8 cellular contexts compared by ENCODE assay signal in the genomic region with DNA sequence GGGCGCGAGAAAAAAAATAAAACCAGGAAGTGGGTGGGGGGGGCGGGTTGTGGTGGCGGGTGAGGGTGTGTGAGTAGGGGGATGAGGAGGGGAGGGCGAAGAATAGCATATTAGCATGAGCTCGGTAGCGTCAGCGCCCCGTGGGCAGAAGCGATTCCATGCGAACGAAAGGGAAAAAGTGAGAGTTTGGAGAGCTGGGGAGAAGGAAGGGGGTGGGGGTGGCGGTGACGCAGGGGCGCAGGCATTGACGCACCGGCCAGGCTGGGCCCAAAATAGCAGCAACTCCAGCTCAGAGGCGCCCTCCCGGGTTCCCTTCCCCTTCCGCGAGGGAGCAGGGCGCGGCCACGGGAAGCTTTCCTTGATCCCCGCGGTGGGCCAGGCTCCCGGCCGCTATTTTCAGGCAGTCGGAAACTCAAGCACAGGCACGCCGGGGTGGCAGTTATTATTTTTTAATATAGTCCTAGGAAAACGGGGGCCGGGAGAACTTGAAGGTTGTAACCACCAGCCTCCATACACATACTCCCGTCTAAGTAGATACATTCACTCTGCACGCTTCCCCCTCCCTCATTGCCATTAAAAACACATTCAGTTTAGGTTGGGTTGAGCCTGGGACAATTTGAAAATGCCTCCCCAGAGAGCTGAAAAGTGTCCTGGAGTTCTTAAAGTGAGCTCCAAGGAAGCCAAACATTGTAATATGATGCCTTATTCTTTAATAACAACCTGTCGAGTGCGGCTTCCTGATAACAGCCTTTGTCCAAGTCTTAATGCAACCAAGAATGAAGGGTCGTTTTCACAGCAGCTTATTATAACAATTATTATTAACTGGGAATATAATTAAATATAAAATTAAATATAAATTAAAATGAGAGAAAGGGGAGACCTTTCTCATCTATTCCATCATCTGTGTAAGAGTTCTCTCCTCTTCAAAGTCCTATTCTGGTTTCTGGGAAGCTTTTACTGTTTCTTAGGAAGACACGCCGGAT. TPM values are rescaled to one million over a fixed set of nuclear protein-coding genes. Genes with fewer than 3 reads are reported as not detected.
DNase-seq lines count a peak whose midpoint lies in the region; ATAC-seq and TF ChIP-seq lines count a peak whose summit lies in the region.

No MANE protein-coding gene starts in this region.

- H3K4me3 ChIP-seq in BE2C (ENCODE audit: low read depth, low read length) (peak overlapping the region; percentile 66), PC-3 (ENCODE audit: low read length) (peak overlapping the region; percentile 95), esophagus squamous epithelium (peak overlapping the region; percentile 63 to 82 (median 80))

- H3K4me1 ChIP-seq in BE2C (no peaks in the 10 kb centered on the region), PC-3 (ENCODE audit: insufficient read depth, low read length) (peaks cover 20% of the 10 kb centered on the region), esophagus squamous epithelium (peaks cover 3 to 46% (median 3%) of the 10 kb centered on the region in 3 donors)

- no peak; the same call in 1 of the 2 replicates for TF ChIP-seq CTCF in BE2C (IDR thresholded peaks at IDR 0.05; ENCODE audit: low read depth, low read length)
- TF ChIP-seq CTCF in PC-3 (conservative IDR thresholded peaks at IDR 0.05; ENCODE audit: low read depth, low read length) = peak; percentile 31; the same call in 1 of the 2 replicates
- peak in 3 of 6 experiments; percentile 8 to 16 (median 10) for TF ChIP-seq CTCF in esophagus squamous epithelium (IDR thresholded peaks at IDR 0.05)

- H3K27ac ChIP-seq in PC-3 (ENCODE audit: low read length) (peak overlapping the region; percentile 97), esophagus squamous epithelium (peak overlapping the region; percentile 94 to 99 (median 96))

- no peaks in the 10 kb centered on the region for H3K79me2 ChIP-seq in PC-3 (ENCODE audit: low read length)

- H3K36me3 ChIP-seq in BE2C (no peaks in the 10 kb centered on the region), PC-3 (ENCODE audit: low read depth, low read length) (no peaks in the 10 kb centered on the region), esophagus squamous epithelium (peaks cover 0 to 3% (median 0%) of the 10 kb centered on the region in 3 donors)

- CTCF ChIA-PET in PC-3 (lab: Charles Lee) = interaction anchor here (0.6 to 1.7 kb wide), 7 partner anchors 146 to 1749 kb away, joined by 3 to 10 read pairs (median 4); no protein-coding TSS in a partner anchor

- H3K27ac Mint-ChIP-seq in naive B cell = peak overlapping the region; percentile 99 to 100 (median 100)
- peak overlapping the region; percentile 100 for H3K27ac Mint-ChIP-seq in stimulated activated memory B cell treated with anti-CD40 and anti-IgM and Interleukin-4, amounts not matched to agents 10 μg/mL and 1 μg/mL and 100 μg/mL, for 72 hours

- H3K9me3 Mint-ChIP-seq in naive B cell = peaks cover 2 to 12% (median 4%) of the 10 kb centered on the region in 7 donors
- H3K9me3 Mint-ChIP-seq in stimulated activated memory B cell treated with anti-CD40 and anti-IgM and Interleukin-4, amounts not matched to agents 10 μg/mL and 1 μg/mL and 100 μg/mL, for 72 hours = no peaks in the 10 kb centered on the region

- WGBS in esophagus squamous epithelium, 2 donors = 1 to 2% methylated on average over 19 to 28 of the region's 40 CpGs

- H3K4me1 Mint-ChIP-seq in naive B cell = peaks cover 36 to 58% (median 39%) of the 10 kb centered on the region in 3 donors
- peaks cover 45% of the 10 kb centered on the region for H3K4me1 Mint-ChIP-seq in stimulated activated memory B cell treated with anti-CD40 and anti-IgM and Interleukin-4, amounts not matched to agents 10 μg/mL and 1 μg/mL and 100 μg/mL, for 72 hours

- no peaks in the 10 kb centered on the region for H3K27me3 ChIP-seq in BE2C
- no peaks in the 10 kb centered on the region for H3K27me3 ChIP-seq in PC-3 (ENCODE audit: low read length)
- no peaks in the 10 kb centered on the region for H3K27me3 ChIP-seq in esophagus squamous epithelium

- peaks cover 25% of the 10 kb centered on the region for H4K20me1 ChIP-seq in PC-3 (ENCODE audit: low read length)

- H3F3A ChIP-seq in PC-3 (ENCODE audit: low read length, unreplicated experiment) = no peaks in the 10 kb centered on the region

- peak overlapping the region; percentile 99 for H3K4me2 ChIP-seq in PC-3 (ENCODE audit: low read length)

- peak in 3 of 4 donors; percentile 41 to 73 (median 58) for TF ChIP-seq POLR2A in esophagus squamous epithelium (IDR thresholded peaks at IDR 0.05)

- TSS peak; percentile 82 for BruUV-seq in PC-3 (replicated peaks; lab: Mats Ljungman, UMichigan)

- H3K9me3 ChIP-seq in BE2C (no peaks in the 10 kb centered on the region), PC-3 (ENCODE audit: low read length) (no peaks in the 10 kb centered on the region), esophagus squamous epithelium (no peaks in the 10 kb centered on the region)

- peaks cover 0 to 7% of the 10 kb centered on the region in 2 donors for H3K36me3 Mint-ChIP-seq in naive B cell
- H3K36me3 Mint-ChIP-seq in stimulated activated memory B cell treated with anti-CD40 and anti-IgM and Interleukin-4, amounts not matched to agents 10 μg/mL and 1 μg/mL and 100 μg/mL, for 72 hours = peaks cover 9% of the 10 kb centered on the region

- H3K9me2 ChIP-seq in PC-3 (replicated peaks; ENCODE audit: low read length) = no peaks in the 10 kb centered on the region

- intact Hi-C loops in PC-3 (cut with micrococcal nuclease) = loop anchor here (1.0 to 5.0 kb wide), 7 partner anchors 66 to 960 kb away; partner anchors contain the start of gene GPD2
- intact Hi-C loops in esophagus squamous epithelium (cut with DNase I) = loop anchor here (5.0 kb wide), 1 partner anchor 253 kb away; no protein-coding TSS in a partner anchor

- H3K9ac ChIP-seq in PC-3 (ENCODE audit: low read length) = peak overlapping the region; percentile 99

- peak; percentile 52 for DNase-seq in BE2C
- peak; percentile 61 for DNase-seq in HS-5 (ENCODE audit: low read depth)
- peak; percentile 79 for DNase-seq in PC-3
- DNase-seq in activated T-helper 1 cell treated with anti-CD3 and anti-CD28 coated beads, Interleukin-2, amount 50 U/mL, for 16 hours (ENCODE audit: low read depth in 1 of 2, low spot score in 1 of 2) = peak; percentile 50 to 73
- peak; percentile 65 for DNase-seq in esophagus squamous epithelium (lab: John Stamatoyannopoulos, UW)
- DNase-seq in naive B cell = peak; percentile 85

- ATAC-seq in GM19397 (IDR thresholded peaks at IDR 0.05; ENCODE audit: unreplicated experiment) = peak; percentile 14
- peak; percentile 49 for ATAC-seq in PC-3
- peak; percentile 18 to 24 for ATAC-seq in naive B cell (ENCODE audit: low read depth in 2 of 2)
- ATAC-seq in stimulated activated memory B cell treated with anti-CD40 and anti-IgM and Interleukin-4, amounts not matched to agents 10 μg/mL and 1 μg/mL and 100 μg/mL, for 72 hours = peak; percentile 37

- peaks cover 24% of the 10 kb centered on the region in 3 donors for H3K27me3 Mint-ChIP-seq in naive B cell
- H3K27me3 Mint-ChIP-seq in stimulated activated memory B cell treated with anti-CD40 and anti-IgM and Interleukin-4, amounts not matched to agents 10 μg/mL and 1 μg/mL and 100 μg/mL, for 72 hours = peaks cover 7% of the 10 kb centered on the region

- H3K4me3 Mint-ChIP-seq in naive B cell = peak overlapping the region; percentile 92 to 99 (median 98)
- peak overlapping the region; percentile 99 for H3K4me3 Mint-ChIP-seq in stimulated activated memory B cell treated with anti-CD40 and anti-IgM and Interleukin-4, amounts not matched to agents 10 μg/mL and 1 μg/mL and 100 μg/mL, for 72 hours

- peak overlapping the region; percentile 86 for H2AFZ ChIP-seq in PC-3 (ENCODE audit: low read length)

- POLR2A ChIA-PET in PC-3 (lab: Charles Lee; ENCODE audit: unreplicated experiment) = interaction anchor here (0.5 to 1.2 kb wide), 10 partner anchors 8 to 995 kb away, joined by 3 to 14 read pairs (median 6); no protein-coding TSS in a partner anchor

RNA-seq across cellular contexts. Expression of gene NR4A2, which starts 2.3 kb away (rescaled TPM):
- polyA plus RNA-seq in BE2C (2012; ENCODE audit: insufficient read depth, insufficient read length, low read depth) = not detected
- total RNA-seq in PC-3 (2014; rRNA removed) = 12.0 and 13.8 TPM in 2 replicates
- 1 to 10 TPM in 3 of 4 donors, under 1 TPM in 1; 0.95 to 1.6 (median 1.2) TPM for total RNA-seq in esophagus squamous epithelium
- polyA plus RNA-seq in naive B cell (ENCODE audit: low read depth in 6 of 6) = 10 to 100 TPM; 39.7 to 95.8 (median 56.0) TPM

Comparison
In these comparisons a context has a peak if more than half of its experiments do, and no peak if none do; other contexts are left out.
1. Peak in every context shown above with its lines: DNase-seq, ATAC-seq, H3K4me3 ChIP-seq and H3K27ac ChIP-seq.